Comparison of ENCODE assay signal across 15 cellular contexts in the genomic region with DNA sequence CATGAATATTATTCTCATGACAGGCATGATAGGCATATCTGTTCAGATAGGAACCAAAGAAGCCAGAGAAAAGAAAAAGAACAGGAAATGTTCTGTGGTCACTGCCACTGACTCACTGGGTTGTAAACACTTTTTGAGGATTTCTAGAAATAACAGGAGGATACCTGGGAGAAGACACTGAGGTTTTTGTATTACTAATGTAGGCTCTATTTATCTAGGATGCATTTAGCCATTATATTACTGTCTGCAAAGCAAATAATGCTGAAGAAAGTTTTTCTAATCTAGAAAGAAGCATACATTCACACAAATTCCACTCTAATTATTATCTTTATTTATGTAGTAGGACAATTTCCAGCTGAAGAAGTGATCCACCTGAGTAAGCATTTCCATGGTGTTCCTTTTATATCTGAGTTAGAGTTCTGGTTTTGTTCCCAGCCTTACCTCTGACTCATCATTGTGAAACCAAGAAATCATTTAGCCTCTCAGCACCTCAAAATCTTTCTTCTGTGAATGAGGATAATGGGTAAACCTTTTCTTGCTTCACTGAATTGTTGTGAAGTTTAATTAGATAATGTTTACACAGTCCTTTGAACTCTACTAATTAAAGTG. TPM values are rescaled to one million over a fixed set of nuclear protein-coding genes. Genes with fewer than 3 reads are reported as not detected.
A peak's percentile ranks its signal among the peaks of the same experiment; 100 is the strongest.
DNase-seq lines count a peak whose midpoint lies in the region; ATAC-seq, FAIRE-seq and TF ChIP-seq lines count a peak whose summit lies in the region.
"Had no signal": no experiment of that assay in that cellular context is flagged by ENCODE, and none has a peak within 500 bp of the region (broad histone marks: within the 10 kb centered on the region; RNA-seq: fewer than 3 reads in every experiment).

No MANE protein-coding gene starts in this region.

- H3K27me3 ChIP-seq in HCT116 (ENCODE audit: insufficient read depth, low read length) (no peaks in the 10 kb centered on the region), adipocyte (replicated peaks; ENCODE audit: control insufficient read depth, insufficient read depth, low read length) (no peaks in the 10 kb centered on the region), tibial artery (no peaks in the 10 kb centered on the region)
- H3K27me3 ChIP-seq: BLaER1, dorsolateral prefrontal cortex, neural progenitor cell had no signal

- no peak overlapping the region for H3K27ac Mint-ChIP-seq in naive thymus-derived CD8-positive, alpha-beta T cell
- H3K27ac Mint-ChIP-seq: activated B cell treated with CpG ODN at 0.5 μM for 24 hours, immature natural killer cell, neural progenitor cell had no signal

- H3K27me3 Mint-ChIP-seq in naive thymus-derived CD8-positive, alpha-beta T cell: no peaks in the 10 kb centered on the region
- H3K27me3 Mint-ChIP-seq: activated B cell treated with CpG ODN at 0.5 μM for 24 hours had no signal

- ATAC-seq in HCT116 (peak; percentile 81), HG02884 (IDR thresholded peaks at IDR 0.05; ENCODE audit: unreplicated experiment) (no peak)
- no peak for ATAC-seq in naive thymus-derived CD8-positive, alpha-beta T cell

- H3K4me1 ChIP-seq in HCT116 (ENCODE audit: control insufficient read depth in 1 of 2, insufficient read depth in 2 of 2, low read length in 2 of 2) (peaks cover 20 to 48% of the 10 kb centered on the region in 2 experiments), adipocyte (ENCODE audit: control insufficient read depth, insufficient read depth, low read length) (peaks cover 18% of the 10 kb centered on the region), kidney (ENCODE audit: control insufficient read depth in 1 of 2, insufficient read depth in 1 of 2, low read depth in 1 of 2, low read length in 2 of 2) (no peaks in the 10 kb centered on the region), tibial artery (no peaks in the 10 kb centered on the region)
- H3K4me1 ChIP-seq: neural progenitor cell had no signal

- no peaks in the 10 kb centered on the region for H3K79me2 ChIP-seq in HCT116 (ENCODE audit: insufficient read depth, low read length)

- no peak; the same call in 1 of the 2 replicates for TF ChIP-seq RAD21 in HCT116 (IDR thresholded peaks at IDR 0.05; ENCODE audit: low read depth)

- peak overlapping the region; percentile 90 for H3K27ac ChIP-seq in HCT116 (ENCODE audit: low read depth, low read length)
- no peak overlapping the region for H3K27ac ChIP-seq in kidney (ENCODE audit: low read depth in 2 of 2, low read length in 2 of 2)
- H3K27ac ChIP-seq in tibial artery: no peak overlapping the region
- H3K27ac ChIP-seq: BLaER1, dorsolateral prefrontal cortex, neural progenitor cell had no signal

- H3K36me3 ChIP-seq in HCT116 (ENCODE audit: control insufficient read depth in 1 of 2, insufficient read depth in 2 of 2, low read length in 2 of 2): no peaks in the 10 kb centered on the region
- no peaks in the 10 kb centered on the region for H3K36me3 ChIP-seq in adipocyte (ENCODE audit: control insufficient read depth, insufficient read depth, low read length, severe bottlenecking)
- no peaks in the 10 kb centered on the region for H3K36me3 ChIP-seq in kidney (ENCODE audit: control insufficient read depth in 1 of 2, insufficient read depth in 2 of 2, low read length in 2 of 2)
- H3K36me3 ChIP-seq in tibial artery: no peaks in the 10 kb centered on the region
- H3K36me3 ChIP-seq: BLaER1, neural progenitor cell had no signal

- H3K9me3 ChIP-seq in HCT116 (ENCODE audit: control insufficient read depth in 1 of 2, insufficient read depth in 1 of 2, low read depth in 1 of 2, low read length in 2 of 2): no peaks in the 10 kb centered on the region
- no peaks in the 10 kb centered on the region for H3K9me3 ChIP-seq in adipocyte (ENCODE audit: control insufficient read depth, low read length)
- no peaks in the 10 kb centered on the region for H3K9me3 ChIP-seq in kidney (ENCODE audit: control insufficient read depth in 1 of 2, low read length in 2 of 2)
- no peaks in the 10 kb centered on the region for H3K9me3 ChIP-seq in tibial artery
- H3K9me3 ChIP-seq: BLaER1 had no signal

- DNase-seq in ACHN (peak; percentile 66), HCT116 (ENCODE audit: low read depth, low spot score) (peak; percentile 87), adipocyte (ENCODE audit: low read depth) (peak; percentile 67), hepatic stellate cell (ENCODE audit: low spot score) (peak; percentile 7), kidney (no peak), tibial artery (no peak)
- DNase-seq in naive thymus-derived CD8-positive, alpha-beta T cell: no peak
- DNase-seq: activated B cell treated with CpG ODN at 0.5 μM for 24 hours, dorsolateral prefrontal cortex, immature natural killer cell, NCI-H2029 treated with DMSO at 0.1 percent for 48 hours, substantia nigra had no signal

- no peak for FAIRE-seq in kidney (lab: Jason Lieb, UNC)

- POLR2A ChIA-PET in HCT116 (lab: Charles Lee): interaction anchor here (1.0 to 1.7 kb wide), 2 partner anchors 11 to 32 kb away, joined by 3 to 6 read pairs; no protein-coding TSS in a partner anchor
- POLR2A ChIA-PET in naive thymus-derived CD8-positive, alpha-beta T cell (lab: Charles Lee): no interaction called here

- CTCF ChIA-PET in HCT116 (lab: Charles Lee): no interaction called here

- H3K9ac ChIP-seq in HCT116 (ENCODE audit: low read length) (peak overlapping the region; percentile 25), adipocyte (ENCODE audit: low read length) (no peak overlapping the region), kidney (ENCODE audit: low read length in 2 of 2) (no peak overlapping the region)
- H3K9ac ChIP-seq: BLaER1, neural progenitor cell had no signal

- no peak for TF ChIP-seq POLR2A in HCT116 (IDR thresholded peaks at IDR 0.05; ENCODE audit: borderline replicate concordance, extremely low read depth, insufficient read depth, insufficient read length)

- no TSS peak for BruUV-seq in HCT116 (replicated peaks; lab: Mats Ljungman, UMichigan)

- peak overlapping the region in 1 of 2 experiments; percentile 36; a peak in 2 of 4 replicates for H3K4me3 ChIP-seq in HCT116 (replicated peaks in 1 of 2; ENCODE audit: low read depth in 1 of 2, low read length in 2 of 2)
- no peak overlapping the region for H3K4me3 ChIP-seq in adipocyte (ENCODE audit: low read length)
- no peak overlapping the region for H3K4me3 ChIP-seq in kidney (ENCODE audit: low read length in 2 of 2)
- H3K4me3 ChIP-seq in tibial artery: no peak overlapping the region
- H3K4me3 ChIP-seq: BLaER1, dorsolateral prefrontal cortex, neural progenitor cell had no signal

- H3K4me3 Mint-ChIP-seq in naive thymus-derived CD8-positive, alpha-beta T cell: no peak overlapping the region
- H3K4me3 Mint-ChIP-seq: activated B cell treated with CpG ODN at 0.5 μM for 24 hours, immature natural killer cell, neural progenitor cell had no signal

- RAD21 ChIA-PET in HCT116 (lab: Charles Lee; ENCODE audit: low non-redundant PET in 1 of 2, low total read pairs in 2 of 2, uncharacterized antibody in 2 of 2, unreplicated experiment in 2 of 2): interaction anchor here in 1 of 2 experiments (1.0 kb wide), 1 partner anchor 40 kb away, joined by 3 read pairs; no protein-coding TSS in a partner anchor

- intact Hi-C loops in HCT116 (cut with micrococcal nuclease) (loop anchor here (5.0 kb wide), 1 partner anchor 36 kb away; no protein-coding TSS in a partner anchor), kidney (cut with DNase I) (no loop called here), tibial artery (cut with DNase I; ENCODE audit: low total_unique reads) (no loop called here)

- no peak overlapping the region for H2AFZ ChIP-seq in HCT116 (ENCODE audit: low read depth, low read length, poor library complexity, severe bottlenecking)
- H2AFZ ChIP-seq: neural progenitor cell had no signal

- H4K20me1 ChIP-seq in HCT116 (ENCODE audit: insufficient read depth): no peaks in the 10 kb centered on the region
- H4K20me1 ChIP-seq: BLaER1 had no signal

- peaks cover 0 to 5% (median 0%) of the 10 kb centered on the region in 9 donors for H3K9me3 Mint-ChIP-seq in naive thymus-derived CD8-positive, alpha-beta T cell
- H3K9me3 Mint-ChIP-seq: activated B cell treated with CpG ODN at 0.5 μM for 24 hours, neural progenitor cell had no signal

- in situ Hi-C loops in ACHN (cut with HindIII; ENCODE audit: low pct_ligation_motif_present, low pct_unique_long_range_greater_than_20kb, low sequenced_read_pairs): no loop called here

- TF ChIP-seq CTCF in HCT116 (IDR thresholded peaks at IDR 0.05 in 2 of 3, conservative IDR thresholded peaks at IDR 0.05 in 1 of 3; ENCODE audit: borderline replicate concordance in 1 of 3, insufficient read depth in 1 of 3, low read depth in 2 of 3, low read length in 2 of 3): no peak
- TF ChIP-seq CTCF in kidney (IDR thresholded peaks at IDR 0.05; ENCODE audit: borderline replicate concordance, extremely low read depth, insufficient read depth): no peak
- no peak for TF ChIP-seq CTCF in tibial artery (IDR thresholded peaks at IDR 0.05)

- H3K4me1 Mint-ChIP-seq in naive thymus-derived CD8-positive, alpha-beta T cell: peaks cover 0 to 6% (median 3%) of the 10 kb centered on the region in 4 donors
- H3K4me1 Mint-ChIP-seq: activated B cell treated with CpG ODN at 0.5 μM for 24 hours, immature natural killer cell, neural progenitor cell had no signal

- H3K9me2 ChIP-seq in HCT116 (ENCODE audit: insufficient read depth): no peaks in the 10 kb centered on the region

- H3K36me3 Mint-ChIP-seq in naive thymus-derived CD8-positive, alpha-beta T cell: peaks cover 0 to 3% (median 0%) of the 10 kb centered on the region in 3 donors
- H3K36me3 Mint-ChIP-seq: immature natural killer cell, neural progenitor cell had no signal

- H3K4me2 ChIP-seq in HCT116 (ENCODE audit: low read length): peak overlapping the region; percentile 67
- H3K4me2 ChIP-seq: BLaER1, neural progenitor cell had no signal

TF ChIP-seq in HCT116, 20 proteins besides CTCF, POLR2A, EP300 and RAD21 (continues in another document):
- TF ChIP-seq EZH2 (IDR thresholded peaks at IDR 0.05): no peak
- peak; percentile 90 for TF ChIP-seq SP1 (IDR thresholded peaks at IDR 0.05; ENCODE audit: low read depth)
- TF ChIP-seq ELF1 (IDR thresholded peaks at IDR 0.05; ENCODE audit: borderline replicate concordance, low read depth): peak; percentile 34; the same call in 1 of the 2 replicates
- peak; percentile 70 for TF ChIP-seq TCF7L2 (IDR thresholded peaks at IDR 0.05; ENCODE audit: borderline replicate concordance, extremely low read depth, insufficient read depth, insufficient read length)
- TF ChIP-seq CBX3 (IDR thresholded peaks at IDR 0.05; ENCODE audit: low read depth): peak; percentile 45; the same call in 1 of the 2 replicates
- TF ChIP-seq, protein P1, sequence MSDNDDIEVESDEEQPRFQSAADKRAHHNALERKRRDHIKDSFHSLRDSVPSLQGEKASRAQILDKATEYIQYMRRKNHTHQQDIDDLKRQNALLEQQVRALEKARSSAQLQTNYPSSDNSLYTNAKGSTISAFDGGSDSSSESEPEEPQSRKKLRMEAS (IDR thresholded peaks at IDR 0.05): peak; percentile 33; the same call in 1 of the 2 replicates

RNA-seq across cellular contexts. Expression of gene EPGN, which starts 40.2 kb away (rescaled TPM):
- total RNA-seq in HCT116 (2021; ENCODE audit: unreplicated experiment) (1.5 TPM), kidney (1.6 TPM)
- 0.47 and 0.75 TPM in 2 replicates for polyA plus RNA-seq in HCT116 (2012)
- total RNA-seq in naive thymus-derived CD8-positive, alpha-beta T cell: under 1 TPM in 1 of 2 experiments, not detected in 1; 0.70 TPM
- 1 to 10 TPM in 1 of 3 donors, not detected in 2; 1.6 TPM for polyA plus RNA-seq in naive thymus-derived CD8-positive, alpha-beta T cell
- not detected for polyA plus RNA-seq in kidney (ENCODE audit: insufficient read depth, low read depth, low replicate concordance)
- total RNA-seq: activated B cell treated with CpG ODN at 0.5 μM for 24 hours had no signal
- polyA plus RNA-seq: immature natural killer cell had no signal

Comparison
In these comparisons a context has a peak if more than half of its experiments do, and no peak if none do; other contexts are left out.
1. DNase-seq: peak in ACHN (single experiment), HCT116 (single experiment), adipocyte (single experiment) and hepatic stellate cell (single experiment); none in naive thymus-derived CD8-positive, alpha-beta T cell (0 of 10), kidney (single experiment) and tibial artery (0 of 2).